In the genomic region with DNA sequence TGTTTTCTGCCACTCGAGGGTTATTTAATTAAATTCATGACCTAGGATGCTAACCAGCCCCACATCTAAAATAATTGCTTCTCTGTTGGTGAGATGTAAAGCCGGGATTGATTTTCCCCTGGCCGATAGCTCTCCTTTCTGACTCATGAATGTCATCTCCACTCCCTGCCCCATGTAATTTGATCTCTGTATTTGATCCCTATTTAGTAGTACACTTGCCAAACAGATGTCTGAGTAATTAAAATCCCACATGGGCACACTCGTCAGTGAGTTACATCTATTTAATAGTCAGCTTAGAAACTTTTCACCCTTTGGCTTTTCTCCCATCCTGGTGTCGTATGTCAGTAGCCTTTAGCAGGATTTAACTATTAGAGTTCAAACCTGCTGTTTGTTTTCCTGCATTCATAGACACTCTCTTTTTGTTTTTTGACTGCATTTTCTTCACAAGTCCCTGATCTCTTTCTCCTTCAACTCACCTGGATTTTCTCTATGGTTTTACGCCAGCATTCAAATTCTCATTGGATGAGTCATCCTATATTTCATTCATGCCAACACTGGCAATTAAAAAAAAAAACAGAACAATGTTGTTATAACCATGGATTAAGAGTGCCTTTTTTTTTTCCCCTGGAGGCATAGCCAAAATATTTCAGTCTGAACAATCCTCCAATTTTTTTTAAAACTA, we compare ENCODE assay signal across 8 cellular contexts.
DNase-seq lines count a peak whose midpoint lies in the region; ATAC-seq, FAIRE-seq and TF ChIP-seq lines count a peak whose summit lies in the region.

No MANE protein-coding gene starts in this region.

- H3K27ac ChIP-seq in gastrocnemius medialis = no peak overlapping the region
- no peak overlapping the region for H3K27ac ChIP-seq in kidney (ENCODE audit: low read depth in 2 of 2, low read length in 2 of 2)
- H3K27ac ChIP-seq in tibial artery = no peak overlapping the region

- H3K4me1 ChIP-seq in gastrocnemius medialis (peaks cover 9 to 20% of the 10 kb centered on the region in 2 donors), kidney (ENCODE audit: control insufficient read depth in 1 of 2, insufficient read depth in 1 of 2, low read depth in 1 of 2, low read length in 2 of 2) (no peaks in the 10 kb centered on the region), tibial artery (peaks cover 0 to 6% (median 2%) of the 10 kb centered on the region in 4 donors)

- no peak for TF ChIP-seq CTCF in gastrocnemius medialis (IDR thresholded peaks at IDR 0.05 in 4 of 5, conservative IDR thresholded peaks at IDR 0.05 in 1 of 5)
- no peak for TF ChIP-seq CTCF in kidney (IDR thresholded peaks at IDR 0.05; ENCODE audit: borderline replicate concordance, extremely low read depth, insufficient read depth)
- TF ChIP-seq CTCF in tibial artery (IDR thresholded peaks at IDR 0.05) = no peak

- H3K9me3 ChIP-seq in gastrocnemius medialis = no peaks in the 10 kb centered on the region
- H3K9me3 ChIP-seq in kidney (ENCODE audit: control insufficient read depth in 1 of 2, low read length in 2 of 2) = no peaks in the 10 kb centered on the region
- no peaks in the 10 kb centered on the region for H3K9me3 ChIP-seq in tibial artery

- H3K9ac ChIP-seq in kidney (ENCODE audit: low read length in 2 of 2) = no peak overlapping the region

- no peak for TF ChIP-seq POLR2A in H54 (IDR thresholded peaks at IDR 0.05; ENCODE audit: low read depth, low read length)
- TF ChIP-seq POLR2A in gastrocnemius medialis (IDR thresholded peaks at IDR 0.05) = no peak

- H3K27me3 ChIP-seq in gastrocnemius medialis = no peaks in the 10 kb centered on the region
- no peaks in the 10 kb centered on the region for H3K27me3 ChIP-seq in tibial artery

- H3K36me3 ChIP-seq in gastrocnemius medialis (no peaks in the 10 kb centered on the region), kidney (ENCODE audit: control insufficient read depth in 1 of 2, insufficient read depth in 2 of 2, low read length in 2 of 2) (no peaks in the 10 kb centered on the region), tibial artery (no peaks in the 10 kb centered on the region)

- intact Hi-C loops in gastrocnemius medialis (cut with DNase I; ENCODE audit: low total_unique reads) (no loop called here), kidney (cut with DNase I) (no loop called here), tibial artery (cut with DNase I; ENCODE audit: low total_unique reads) (no loop called here)

- DNase-seq in H54 (ENCODE audit: insufficient read length, low spot score) (peak; percentile 21), NCI-H460 (ENCODE audit: extremely low read depth, low read depth) (peak; percentile 21), gastrocnemius medialis (no peak), kidney (no peak), cerebellar nuclear complex (lab: John Stamatoyannopoulos, UW) (no peak), tibial artery (no peak)

- FAIRE-seq in H54 (lab: Jason Lieb, UNC) (peak; percentile 94), endometrium (lab: Jason Lieb, UNC) (peak; percentile 66), kidney (lab: Jason Lieb, UNC) (no peak)

- no peak overlapping the region for H3K4me3 ChIP-seq in gastrocnemius medialis
- no peak overlapping the region for H3K4me3 ChIP-seq in kidney (ENCODE audit: low read length in 2 of 2)
- no peak overlapping the region for H3K4me3 ChIP-seq in tibial artery

- peak; percentile 78 to 88 for ATAC-seq in gastrocnemius medialis
- ATAC-seq in HG02623 (IDR thresholded peaks at IDR 0.05; ENCODE audit: unreplicated experiment) = no peak

- in situ Hi-C loops in gastrocnemius medialis (cut with MboI; ENCODE audit: low sequenced_read_pairs in 4 of 4) = loop anchor here in 1 of 4 donors (25.0 kb wide), 1 partner anchor 191 kb away; no protein-coding TSS in a partner anchor

Comparison
In these comparisons a context has a peak if more than half of its experiments do, and no peak if none do; other contexts are left out.
1. DNase-seq: peak in H54 (single experiment) and NCI-H460 (single experiment); none in gastrocnemius medialis (0 of 2), kidney (single experiment), cerebellar nuclear complex (0 of 2) and tibial artery (0 of 2).